Comparison of ENCODE assay signal across 8 cellular contexts in the genomic region with DNA sequence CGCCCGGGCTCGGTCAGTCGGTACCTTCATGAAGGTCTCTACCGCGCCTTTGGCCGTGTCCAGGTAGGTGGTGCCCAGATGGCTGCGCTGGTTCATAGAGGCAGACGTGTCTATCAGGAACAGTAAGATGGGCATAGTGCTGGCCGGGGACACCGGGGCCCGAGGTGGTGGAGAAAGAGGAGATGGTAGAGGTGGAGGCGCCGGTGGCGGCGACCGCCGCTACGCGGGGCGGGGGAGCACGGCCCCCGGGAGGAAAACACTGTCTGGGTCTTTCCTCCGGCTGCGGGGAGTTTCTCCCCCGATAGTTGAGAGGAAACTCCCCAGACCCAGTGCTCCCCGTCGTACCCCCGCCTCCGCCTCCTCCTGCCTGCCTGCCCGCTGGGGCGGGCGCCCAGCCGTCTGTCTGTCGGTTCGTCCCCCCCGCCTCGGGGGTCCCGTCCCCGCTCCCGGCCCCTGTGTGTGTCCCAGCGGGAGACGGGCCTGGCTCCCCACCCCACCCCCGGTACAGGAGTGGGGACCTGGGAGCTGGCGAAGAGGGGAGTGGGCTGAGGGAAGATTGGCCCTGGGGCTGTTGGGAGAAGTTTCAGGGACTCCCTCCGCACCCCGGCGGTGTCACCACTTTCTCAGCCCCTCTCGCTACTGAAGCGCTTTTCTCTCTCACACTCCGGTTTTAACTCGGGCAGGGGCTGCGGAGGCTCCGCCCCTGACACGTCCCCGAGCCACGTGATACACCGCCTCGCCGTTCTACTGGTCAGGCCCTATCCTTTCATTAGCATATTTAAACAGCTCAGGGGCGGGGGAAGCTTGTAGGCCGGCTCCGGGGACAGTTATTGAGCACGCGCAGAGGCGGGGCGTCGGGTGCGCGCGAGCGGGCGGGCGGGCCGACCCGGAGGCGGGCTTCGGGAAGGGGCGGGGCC. TPM values are rescaled to one million over a fixed set of nuclear protein-coding genes. Genes with fewer than 3 reads are reported as not detected.
DNase-seq lines count a peak whose midpoint lies in the region; ATAC-seq, FAIRE-seq and TF ChIP-seq lines count a peak whose summit lies in the region.

A gene with protein sequence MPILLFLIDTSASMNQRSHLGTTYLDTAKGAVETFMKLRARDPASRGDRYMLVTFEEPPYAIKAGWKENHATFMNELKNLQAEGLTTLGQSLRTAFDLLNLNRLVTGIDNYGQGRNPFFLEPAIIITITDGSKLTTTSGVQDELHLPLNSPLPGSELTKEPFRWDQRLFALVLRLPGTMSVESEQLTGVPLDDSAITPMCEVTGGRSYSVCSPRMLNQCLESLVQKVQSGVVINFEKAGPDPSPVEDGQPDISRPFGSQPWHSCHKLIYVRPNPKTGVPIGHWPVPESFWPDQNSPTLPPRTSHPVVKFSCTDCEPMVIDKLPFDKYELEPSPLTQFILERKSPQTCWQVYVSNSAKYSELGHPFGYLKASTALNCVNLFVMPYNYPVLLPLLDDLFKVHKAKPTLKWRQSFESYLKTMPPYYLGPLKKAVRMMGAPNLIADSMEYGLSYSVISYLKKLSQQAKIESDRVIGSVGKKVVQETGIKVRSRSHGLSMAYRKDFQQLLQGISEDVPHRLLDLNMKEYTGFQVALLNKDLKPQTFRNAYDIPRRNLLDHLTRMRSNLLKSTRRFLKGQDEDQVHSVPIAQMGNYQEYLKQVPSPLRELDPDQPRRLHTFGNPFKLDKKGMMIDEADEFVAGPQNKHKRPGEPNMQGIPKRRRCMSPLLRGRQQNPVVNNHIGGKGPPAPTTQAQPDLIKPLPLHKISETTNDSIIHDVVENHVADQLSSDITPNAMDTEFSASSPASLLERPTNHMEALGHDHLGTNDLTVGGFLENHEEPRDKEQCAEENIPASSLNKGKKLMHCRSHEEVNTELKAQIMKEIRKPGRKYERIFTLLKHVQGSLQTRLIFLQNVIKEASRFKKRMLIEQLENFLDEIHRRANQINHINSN (minus strand): TSS at position 646 of the 917 bp plus-strand sequence. CDS start 511 bp downstream, at position 135.

- H3K27me3 ChIP-seq in pancreas (no peaks in the 10 kb centered on the region), tibial artery (no peaks in the 10 kb centered on the region)

- peak within 1 kb of the TSS; percentile 87 for H3K4me3 Mint-ChIP-seq in activated naive CD8-positive, alpha-beta T cell treated with anti-CD3 and anti-CD28 coated beads, Interleukin-2, amount 50 U/mL, for 24 hours

- peaks cover 44% of the 10 kb centered on the region for H3K4me1 Mint-ChIP-seq in activated naive CD8-positive, alpha-beta T cell treated with anti-CD3 and anti-CD28 coated beads, Interleukin-2, amount 50 U/mL, for 24 hours

- H3K36me3 ChIP-seq in pancreas (peaks cover 0 to 16% (median 5%) of the 10 kb centered on the region in 3 donors), tibial artery (peaks cover 14 to 26% (median 16%) of the 10 kb centered on the region in 3 donors)

- H3K9me3 Mint-ChIP-seq in activated naive CD8-positive, alpha-beta T cell treated with anti-CD3 and anti-CD28 coated beads, Interleukin-2, amount 50 U/mL, for 24 hours = no peaks in the 10 kb centered on the region

- TF ChIP-seq CTCF in GM12865 (IDR thresholded peaks at IDR 0.05; ENCODE audit: insufficient read depth, low read depth, low read length, missing control alignments) (no peak), pancreas (IDR thresholded peaks at IDR 0.05) (no peak), tibial artery (IDR thresholded peaks at IDR 0.05) (no peak)

- H3K27ac Mint-ChIP-seq in activated naive CD8-positive, alpha-beta T cell treated with anti-CD3 and anti-CD28 coated beads, Interleukin-2, amount 50 U/mL, for 24 hours = peak within 1 kb of the TSS; percentile 96

- peak; percentile 79 for FAIRE-seq in pancreas (lab: Jason Lieb, UNC)

- H3K27me3 Mint-ChIP-seq in activated naive CD8-positive, alpha-beta T cell treated with anti-CD3 and anti-CD28 coated beads, Interleukin-2, amount 50 U/mL, for 24 hours = peaks cover 2% of the 10 kb centered on the region

- 0 to 1% methylated on average over 68 to 79 of the region's 79 CpGs for WGBS in pancreas, 2 donors

- peaks cover 41% of the 10 kb centered on the region for H3K36me3 Mint-ChIP-seq in activated naive CD8-positive, alpha-beta T cell treated with anti-CD3 and anti-CD28 coated beads, Interleukin-2, amount 50 U/mL, for 24 hours (ENCODE audit: low read depth)

- H3K4me1 ChIP-seq in pancreas (peaks cover 11 to 31% (median 26%) of the 10 kb centered on the region in 3 donors), tibial artery (peaks cover 0 to 32% (median 11%) of the 10 kb centered on the region in 4 donors)

- DNase-seq in GM12865 (ENCODE audit: low read depth) (peak; percentile 100), NCI-H1417 treated with DMSO at 0.1 percent for 48 hours (lab: John Stamatoyannopoulos, UW) (peak; percentile 98), SW480 (ENCODE audit: low spot score) (peak; percentile 100), Right ventricle myocardium superior (peak; percentile 99), pancreas (peak; percentile 99 to 100 (median 99)), tibial artery (peak; percentile 100)
- peak; percentile 97 for DNase-seq in activated naive CD8-positive, alpha-beta T cell treated with anti-CD3 and anti-CD28 coated beads, Interleukin-2, amount 50 U/mL, for 24 hours

- intact Hi-C loops in Right ventricle myocardium superior (cut with DNase I) (loop anchor here (2.0 to 5.0 kb wide), 2 partner anchors 132 to 350 kb away; a partner anchor contains a TSS), pancreas (cut with DNase I) (loop anchor here in 2 of 3 donors (5.0 to 10.0 kb wide), 3 partner anchors 130 to 282 kb away; a partner anchor contains a TSS), tibial artery (cut with DNase I; ENCODE audit: low total_unique reads) (loop anchor here (2.0 to 10.0 kb wide), 5 partner anchors 132 to 1202 kb away; a partner anchor contains a TSS)

- peak; percentile 71 for ATAC-seq in HG02763 (IDR thresholded peaks at IDR 0.05; ENCODE audit: unreplicated experiment)
- ATAC-seq in activated naive CD8-positive, alpha-beta T cell treated with anti-CD3 and anti-CD28 coated beads, Interleukin-2, amount 50 U/mL, for 24 hours = peak; percentile 85
- peak; percentile 90 for ATAC-seq in Right ventricle myocardium superior (ENCODE audit: poor library complexity)
- ATAC-seq in pancreas = peak; percentile 82 to 92 (median 84)

- H3K9me3 ChIP-seq in pancreas (no peaks in the 10 kb centered on the region), tibial artery (no peaks in the 10 kb centered on the region)

- H3K27ac ChIP-seq in pancreas (peak within 1 kb of the TSS; percentile 95 to 99 (median 98)), tibial artery (peak within 1 kb of the TSS; percentile 98 to 100)

- H3K4me3 ChIP-seq in GM12865 (ENCODE audit: low read depth, low read length) (peak within 1 kb of the TSS; percentile 86), pancreas (peak within 1 kb of the TSS; percentile 90 to 94 (median 91)), tibial artery (peak within 1 kb of the TSS; percentile 85 to 97)

RNA-seq across cellular contexts. Expression of the gene that starts here (rescaled TPM):
- total RNA-seq in Right ventricle myocardium superior = 28.3 TPM
- 10 to 100 TPM; 23.7 to 44.8 (median 29.7) TPM for total RNA-seq in pancreas
- polyA plus RNA-seq in pancreas = 10 to 100 TPM; 10.9 to 11.4 TPM

Comparison
In these comparisons a context has a peak if more than half of its experiments do, and no peak if none do; other contexts are left out.
1. Peak in every context shown above with its lines: DNase-seq, ATAC-seq, H3K4me3 ChIP-seq and H3K27ac ChIP-seq.